In genomic region chr1:42943728-42944127, GRCh38 we compare ENCODE assay signal across 10 cellular contexts. TPM values are rescaled to one million over a fixed set of nuclear protein-coding genes. Genes with fewer than 3 reads are reported as not detected.
A peak's percentile ranks its signal among the peaks of the same experiment; 100 is the strongest.
DNase-seq lines count a peak whose midpoint lies in the region; ATAC-seq and TF ChIP-seq lines count a peak whose summit lies in the region.
"Had no signal": no experiment of that assay in that cellular context is flagged by ENCODE, and none has a peak within 500 bp of the region (broad histone marks: within the 10 kb centered on the region; RNA-seq: fewer than 3 reads in every experiment).

No MANE protein-coding gene starts in this region.

- H3K4me1 ChIP-seq in heart right ventricle (peaks cover 36 to 100% (median 84%) of the 10 kb centered on the region in 9 donors), muscle layer of duodenum (ENCODE audit: control insufficient read depth in 1 of 2, insufficient read depth in 2 of 2, low read length in 2 of 2) (peaks cover 35 to 46% of the 10 kb centered on the region in 2 donors), psoas muscle (peaks cover 22% of the 10 kb centered on the region)

- intact Hi-C loops in heart right ventricle (cut with DNase I): no loop called here
- intact Hi-C loops in cardiac septum (cut with DNase I): no loop called here
- intact Hi-C loops in psoas muscle (cut with DNase I): no loop called here

- ATAC-seq in heart right ventricle (no peak), GM18502 (IDR thresholded peaks at IDR 0.05; ENCODE audit: poor library complexity, unreplicated experiment) (no peak), psoas muscle (no peak)

- H3K27ac Mint-ChIP-seq in brain (peak overlapping the region; percentile 16 to 88 (median 74)), type B pancreatic cell (peak overlapping the region; percentile 98)

- no peaks in the 10 kb centered on the region for H3K27me3 ChIP-seq in heart right ventricle
- H3K27me3 ChIP-seq in muscle layer of duodenum (ENCODE audit: low read depth, low read length): no peaks in the 10 kb centered on the region
- H3K27me3 ChIP-seq in psoas muscle (ENCODE audit: insufficient read depth in 3 of 3, low read length in 2 of 3): no peaks in the 10 kb centered on the region

- WGBS in heart right ventricle, 2 donors: 75 to 78% methylated on average over 6 of the region's 6 CpGs
- WGBS in psoas muscle, 3 donors: 90 to 94% (median 93%) methylated on average over 6 of the region's 6 CpGs

- H3K36me3 Mint-ChIP-seq in brain (peaks cover 76% of the 10 kb centered on the region), type B pancreatic cell (peaks cover 49% of the 10 kb centered on the region)

- H3K27me3 Mint-ChIP-seq in brain (peaks cover 3% of the 10 kb centered on the region), type B pancreatic cell (peaks cover 5% of the 10 kb centered on the region)

- peaks cover 92% of the 10 kb centered on the region for H3K4me1 Mint-ChIP-seq in brain
- H3K4me1 Mint-ChIP-seq in type B pancreatic cell (ENCODE audit: unreplicated experiment): peaks cover 55% of the 10 kb centered on the region

- H3K27ac ChIP-seq in heart right ventricle (peak overlapping the region; percentile 62 to 87 (median 82)), muscle layer of duodenum (ENCODE audit: low read length) (peak overlapping the region; percentile 52), psoas muscle (no peak overlapping the region)

- H3K4me3 ChIP-seq in heart right ventricle (no peak overlapping the region), muscle layer of duodenum (ENCODE audit: low read depth in 1 of 2, low read length in 2 of 2) (no peak overlapping the region), psoas muscle (no peak overlapping the region)

- DNase-seq in heart right ventricle (no peak), cardiac septum (ENCODE audit: low spot score) (no peak), type B pancreatic cell (ENCODE audit: extremely low spot score, unreplicated experiment) (no peak), psoas muscle (no peak), CD1c-positive myeloid dendritic cell (ENCODE audit: extremely low spot score) (no peak)
- DNase-seq: COR-L47; effector CD8-positive, alpha-beta T cell had no signal

- H3K9me3 ChIP-seq in heart right ventricle (no peaks in the 10 kb centered on the region), muscle layer of duodenum (ENCODE audit: control insufficient read depth in 1 of 2, low read length in 2 of 2) (no peaks in the 10 kb centered on the region), psoas muscle (no peaks in the 10 kb centered on the region)

- H3K9me3 Mint-ChIP-seq in brain: peaks cover 0 to 3% (median 0%) of the 10 kb centered on the region in 5 experiments
- peaks cover 4% of the 10 kb centered on the region for H3K9me3 Mint-ChIP-seq in type B pancreatic cell

- H3K4me3 Mint-ChIP-seq in brain (peak overlapping the region in 1 of 5 experiments; percentile 2), type B pancreatic cell (peak overlapping the region; percentile 35)

- TF ChIP-seq CTCF in heart right ventricle (IDR thresholded peaks at IDR 0.05) (no peak), brain (conservative IDR thresholded peaks at IDR 0.05) (no peak), type B pancreatic cell (conservative IDR thresholded peaks at IDR 0.05) (no peak), psoas muscle (IDR thresholded peaks at IDR 0.05) (no peak)

- H3K36me3 ChIP-seq in heart right ventricle: peaks cover 0 to 22% (median 0%) of the 10 kb centered on the region in 9 donors
- H3K36me3 ChIP-seq in muscle layer of duodenum (ENCODE audit: control insufficient read depth in 1 of 2, insufficient read depth in 2 of 2, low read length in 2 of 2): peaks cover 0 to 20% of the 10 kb centered on the region in 2 donors
- H3K36me3 ChIP-seq in psoas muscle (ENCODE audit: insufficient read depth in 1 of 2, low read depth in 1 of 2): no peaks in the 10 kb centered on the region

RNA-seq across cellular contexts. Expression of gene SLC2A1, which starts 14.9 kb away (rescaled TPM):
- 10 to 100 TPM in 9 of 10 donors, 1 to 10 TPM in 1; 8.2 to 63.7 (median 28.9) TPM for total RNA-seq in heart right ventricle
- 10 to 100 TPM in 1 of 2 donors, 1 to 10 TPM in 1; 6.7 to 98.7 TPM for polyA plus RNA-seq in heart right ventricle
- 31.9 TPM for total RNA-seq in cardiac septum
- polyA plus RNA-seq in brain (ENCODE audit: insufficient read depth, low read depth, low replicate concordance): 127 TPM
- 192 and 706 TPM in 2 replicates for total RNA-seq in type B pancreatic cell (ENCODE audit: low replicate concordance)
- 1 to 10 TPM; 1.1 to 3.8 (median 2.0) TPM for total RNA-seq in psoas muscle
- polyA plus RNA-seq in psoas muscle: 1 to 10 TPM; 1.2 to 3.3 (median 2.5) TPM
